ENCODE assay signal across 1 cellular context in the genomic region with DNA sequence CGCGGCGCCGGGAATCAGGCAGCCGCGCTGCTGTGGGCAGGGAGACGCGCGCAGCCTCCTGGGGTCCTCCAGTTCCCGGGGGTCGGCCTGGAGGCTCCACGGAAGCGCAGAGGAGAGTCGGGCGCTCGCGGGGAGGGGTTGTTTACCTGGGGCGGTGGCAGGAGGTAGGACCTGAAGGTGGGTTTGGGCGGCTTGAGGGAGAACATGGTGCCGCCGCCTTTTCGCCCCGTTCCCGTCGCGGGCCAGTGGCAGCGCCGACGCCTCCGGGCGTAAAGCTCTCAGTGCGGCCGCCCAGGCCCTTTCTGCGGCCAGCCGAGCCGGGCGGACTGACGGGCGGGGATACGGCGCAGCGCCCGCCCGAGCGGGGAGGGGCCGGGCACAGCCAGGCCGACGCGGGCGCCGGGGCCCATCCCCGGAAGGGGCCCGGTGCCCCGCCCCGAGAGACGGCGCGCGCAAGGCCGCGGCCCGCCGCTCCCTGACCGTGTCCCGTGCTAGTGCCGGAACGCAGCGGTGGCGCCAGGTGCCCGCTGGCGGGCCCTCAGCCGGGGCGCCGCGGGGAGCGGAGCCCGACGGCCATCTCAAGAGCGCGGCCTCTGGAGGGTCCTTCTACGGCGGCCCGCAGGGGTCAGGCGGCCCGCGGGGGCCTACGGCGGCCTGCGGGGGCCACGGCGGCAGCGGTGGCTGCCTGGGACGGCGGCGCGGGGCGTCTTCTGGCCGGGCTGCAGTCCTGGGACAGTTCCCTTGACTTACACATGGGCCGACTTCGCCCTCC.
TF ChIP-seq lines count a peak whose summit lies in the region.

A gene with protein sequence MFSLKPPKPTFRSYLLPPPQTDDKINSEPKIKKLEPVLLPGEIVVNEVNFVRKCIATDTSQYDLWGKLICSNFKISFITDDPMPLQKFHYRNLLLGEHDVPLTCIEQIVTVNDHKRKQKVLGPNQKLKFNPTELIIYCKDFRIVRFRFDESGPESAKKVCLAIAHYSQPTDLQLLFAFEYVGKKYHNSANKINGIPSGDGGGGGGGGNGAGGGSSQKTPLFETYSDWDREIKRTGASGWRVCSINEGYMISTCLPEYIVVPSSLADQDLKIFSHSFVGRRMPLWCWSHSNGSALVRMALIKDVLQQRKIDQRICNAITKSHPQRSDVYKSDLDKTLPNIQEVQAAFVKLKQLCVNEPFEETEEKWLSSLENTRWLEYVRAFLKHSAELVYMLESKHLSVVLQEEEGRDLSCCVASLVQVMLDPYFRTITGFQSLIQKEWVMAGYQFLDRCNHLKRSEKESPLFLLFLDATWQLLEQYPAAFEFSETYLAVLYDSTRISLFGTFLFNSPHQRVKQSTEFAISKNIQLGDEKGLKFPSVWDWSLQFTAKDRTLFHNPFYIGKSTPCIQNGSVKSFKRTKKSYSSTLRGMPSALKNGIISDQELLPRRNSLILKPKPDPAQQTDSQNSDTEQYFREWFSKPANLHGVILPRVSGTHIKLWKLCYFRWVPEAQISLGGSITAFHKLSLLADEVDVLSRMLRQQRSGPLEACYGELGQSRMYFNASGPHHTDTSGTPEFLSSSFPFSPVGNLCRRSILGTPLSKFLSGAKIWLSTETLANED (minus strand): TSS at position 328 of the 772 bp plus-strand sequence. CDS start 122 bp downstream, at position 206.

TF ChIP-seq in GM12878, 131 proteins besides CTCF, POLR2A, EP300 and RAD21 (continues in another document):
- TF ChIP-seq BACH1 (IDR thresholded peaks at IDR 0.05; ENCODE audit: borderline replicate concordance) (peak; percentile 91), TCF7 (IDR thresholded peaks at IDR 0.05; ENCODE audit: borderline replicate concordance) (no peak), POU2F2 (IDR thresholded peaks at IDR 0.05; ENCODE audit: borderline replicate concordance, low read depth, low read length) (0 out of 3 replicates have a peak, but pooled peaks have one; percentile 62), SUZ12 (IDR thresholded peaks at IDR 0.05; ENCODE audit: unreplicated experiment) (no peak), CHD2 (IDR thresholded peaks at IDR 0.05; ENCODE audit: borderline replicate concordance, low read depth, low read length) (0 out of 2 replicates have a peak, but pooled peaks have one; percentile 5), RUNX3 (IDR thresholded peaks at IDR 0.05; ENCODE audit: low read length) (peak; percentile 14; the same call in 1 of the 2 replicates), NBN (IDR thresholded peaks at IDR 0.05) (peak; percentile 4; the same call in 1 of the 2 replicates), NR2C1 (IDR thresholded peaks at IDR 0.05) (peak; percentile 72), IKZF1 (conservative IDR thresholded peaks at IDR 0.05) (peak; percentile 95), RFX5 (IDR thresholded peaks at IDR 0.05; ENCODE audit: low read depth, low read length) (no peak), HDAC6 (IDR thresholded peaks at IDR 0.05; ENCODE audit: unreplicated experiment) (peak; percentile 45), HDAC2 (IDR thresholded peaks at IDR 0.05) (no peak), ZSCAN29 (IDR thresholded peaks at IDR 0.05) (peak; percentile 60; the same call in 1 of the 2 replicates), SRF (IDR thresholded peaks at IDR 0.05; ENCODE audit: low read depth in 2 of 2, low read length in 2 of 2) (no peak), PAX5 (IDR thresholded peaks at IDR 0.05; ENCODE audit: borderline replicate concordance, low read depth, low read length) (peak; percentile 26; the same call in 1 of the 2 replicates), RELA (IDR thresholded peaks at IDR 0.05; ENCODE audit: borderline replicate concordance, partially characterized antibody) (peak; percentile 71), TBL1XR1 (IDR thresholded peaks at IDR 0.05; ENCODE audit: low read depth, low read length) (peak; percentile 71; the same call in 1 of the 2 replicates), CREB1 (IDR thresholded peaks at IDR 0.05; ENCODE audit: low read depth) (no peak), NRF1 (conservative IDR thresholded peaks at IDR 0.05; ENCODE audit: low read depth, low read length) (no peak), TAF1 (IDR thresholded peaks at IDR 0.05; ENCODE audit: borderline replicate concordance, low read depth, low read length) (peak; percentile 71; the same call in 1 of the 2 replicates), LARP7 (IDR thresholded peaks at IDR 0.05) (peak; percentile 91), DPF2 (IDR thresholded peaks at IDR 0.05) (peak; percentile 86), HCFC1 (IDR thresholded peaks at IDR 0.05; ENCODE audit: low read length) (peak; percentile 62), NR2F1 (conservative IDR thresholded peaks at IDR 0.05) (peak; percentile 94)
- TF ChIP-seq, protein P1, sequence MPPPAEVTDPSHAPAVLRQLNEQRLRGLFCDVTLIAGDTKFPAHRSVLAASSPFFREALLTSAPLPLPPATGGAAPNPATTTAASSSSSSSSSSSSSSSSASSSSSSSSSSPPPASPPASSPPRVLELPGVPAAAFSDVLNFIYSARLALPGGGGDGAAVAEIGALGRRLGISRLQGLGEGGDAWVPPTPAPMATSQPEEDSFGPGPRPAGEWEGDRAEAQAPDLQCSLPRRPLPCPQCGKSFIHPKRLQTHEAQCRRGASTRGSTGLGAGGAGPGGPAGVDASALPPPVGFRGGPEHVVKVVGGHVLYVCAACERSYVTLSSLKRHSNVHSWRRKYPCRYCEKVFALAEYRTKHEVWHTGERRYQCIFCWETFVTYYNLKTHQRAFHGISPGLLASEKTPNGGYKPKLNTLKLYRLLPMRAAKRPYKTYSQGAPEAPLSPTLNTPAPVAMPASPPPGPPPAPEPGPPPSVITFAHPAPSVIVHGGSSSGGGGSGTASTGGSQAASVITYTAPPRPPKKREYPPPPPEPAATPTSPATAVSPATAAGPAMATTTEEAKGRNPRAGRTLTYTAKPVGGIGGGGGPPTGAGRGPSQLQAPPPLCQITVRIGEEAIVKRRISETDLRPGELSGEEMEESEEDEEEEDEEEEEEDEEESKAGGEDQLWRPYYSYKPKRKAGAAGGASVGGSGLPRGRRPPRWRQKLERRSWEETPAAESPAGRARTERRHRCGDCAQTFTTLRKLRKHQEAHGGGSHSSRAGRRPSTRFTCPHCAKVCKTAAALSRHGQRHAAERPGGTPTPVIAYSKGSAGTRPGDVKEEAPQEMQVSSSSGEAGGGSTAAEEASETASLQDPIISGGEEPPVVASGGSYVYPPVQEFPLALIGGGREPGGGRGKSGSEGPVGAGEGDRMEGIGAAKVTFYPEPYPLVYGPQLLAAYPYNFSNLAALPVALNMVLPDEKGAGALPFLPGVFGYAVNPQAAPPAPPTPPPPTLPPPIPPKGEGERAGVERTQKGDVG (CRISPR knock-in tag; IDR thresholded peaks at IDR 0.05), result no peak
- TF ChIP-seq, protein P2, sequence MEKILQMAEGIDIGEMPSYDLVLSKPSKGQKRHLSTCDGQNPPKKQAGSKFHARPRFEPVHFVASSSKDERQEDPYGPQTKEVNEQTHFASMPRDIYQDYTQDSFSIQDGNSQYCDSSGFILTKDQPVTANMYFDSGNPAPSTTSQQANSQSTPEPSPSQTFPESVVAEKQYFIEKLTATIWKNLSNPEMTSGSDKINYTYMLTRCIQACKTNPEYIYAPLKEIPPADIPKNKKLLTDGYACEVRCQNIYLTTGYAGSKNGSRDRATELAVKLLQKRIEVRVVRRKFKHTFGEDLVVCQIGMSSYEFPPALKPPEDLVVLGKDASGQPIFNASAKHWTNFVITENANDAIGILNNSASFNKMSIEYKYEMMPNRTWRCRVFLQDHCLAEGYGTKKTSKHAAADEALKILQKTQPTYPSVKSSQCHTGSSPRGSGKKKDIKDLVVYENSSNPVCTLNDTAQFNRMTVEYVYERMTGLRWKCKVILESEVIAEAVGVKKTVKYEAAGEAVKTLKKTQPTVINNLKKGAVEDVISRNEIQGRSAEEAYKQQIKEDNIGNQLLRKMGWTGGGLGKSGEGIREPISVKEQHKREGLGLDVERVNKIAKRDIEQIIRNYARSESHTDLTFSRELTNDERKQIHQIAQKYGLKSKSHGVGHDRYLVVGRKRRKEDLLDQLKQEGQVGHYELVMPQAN (conservative IDR thresholded peaks at IDR 0.05), result peak; percentile 72; the same call in 1 of the 2 replicates
- TF ChIP-seq, protein P3, sequence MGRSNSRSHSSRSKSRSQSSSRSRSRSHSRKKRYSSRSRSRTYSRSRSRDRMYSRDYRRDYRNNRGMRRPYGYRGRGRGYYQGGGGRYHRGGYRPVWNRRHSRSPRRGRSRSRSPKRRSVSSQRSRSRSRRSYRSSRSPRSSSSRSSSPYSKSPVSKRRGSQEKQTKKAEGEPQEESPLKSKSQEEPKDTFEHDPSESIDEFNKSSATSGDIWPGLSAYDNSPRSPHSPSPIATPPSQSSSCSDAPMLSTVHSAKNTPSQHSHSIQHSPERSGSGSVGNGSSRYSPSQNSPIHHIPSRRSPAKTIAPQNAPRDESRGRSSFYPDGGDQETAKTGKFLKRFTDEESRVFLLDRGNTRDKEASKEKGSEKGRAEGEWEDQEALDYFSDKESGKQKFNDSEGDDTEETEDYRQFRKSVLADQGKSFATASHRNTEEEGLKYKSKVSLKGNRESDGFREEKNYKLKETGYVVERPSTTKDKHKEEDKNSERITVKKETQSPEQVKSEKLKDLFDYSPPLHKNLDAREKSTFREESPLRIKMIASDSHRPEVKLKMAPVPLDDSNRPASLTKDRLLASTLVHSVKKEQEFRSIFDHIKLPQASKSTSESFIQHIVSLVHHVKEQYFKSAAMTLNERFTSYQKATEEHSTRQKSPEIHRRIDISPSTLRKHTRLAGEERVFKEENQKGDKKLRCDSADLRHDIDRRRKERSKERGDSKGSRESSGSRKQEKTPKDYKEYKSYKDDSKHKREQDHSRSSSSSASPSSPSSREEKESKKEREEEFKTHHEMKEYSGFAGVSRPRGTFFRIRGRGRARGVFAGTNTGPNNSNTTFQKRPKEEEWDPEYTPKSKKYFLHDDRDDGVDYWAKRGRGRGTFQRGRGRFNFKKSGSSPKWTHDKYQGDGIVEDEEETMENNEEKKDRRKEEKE (IDR thresholded peaks at IDR 0.05), result 0 out of 2 replicates have a peak, but pooled peaks have one; percentile 28
- TF ChIP-seq, protein P4, sequence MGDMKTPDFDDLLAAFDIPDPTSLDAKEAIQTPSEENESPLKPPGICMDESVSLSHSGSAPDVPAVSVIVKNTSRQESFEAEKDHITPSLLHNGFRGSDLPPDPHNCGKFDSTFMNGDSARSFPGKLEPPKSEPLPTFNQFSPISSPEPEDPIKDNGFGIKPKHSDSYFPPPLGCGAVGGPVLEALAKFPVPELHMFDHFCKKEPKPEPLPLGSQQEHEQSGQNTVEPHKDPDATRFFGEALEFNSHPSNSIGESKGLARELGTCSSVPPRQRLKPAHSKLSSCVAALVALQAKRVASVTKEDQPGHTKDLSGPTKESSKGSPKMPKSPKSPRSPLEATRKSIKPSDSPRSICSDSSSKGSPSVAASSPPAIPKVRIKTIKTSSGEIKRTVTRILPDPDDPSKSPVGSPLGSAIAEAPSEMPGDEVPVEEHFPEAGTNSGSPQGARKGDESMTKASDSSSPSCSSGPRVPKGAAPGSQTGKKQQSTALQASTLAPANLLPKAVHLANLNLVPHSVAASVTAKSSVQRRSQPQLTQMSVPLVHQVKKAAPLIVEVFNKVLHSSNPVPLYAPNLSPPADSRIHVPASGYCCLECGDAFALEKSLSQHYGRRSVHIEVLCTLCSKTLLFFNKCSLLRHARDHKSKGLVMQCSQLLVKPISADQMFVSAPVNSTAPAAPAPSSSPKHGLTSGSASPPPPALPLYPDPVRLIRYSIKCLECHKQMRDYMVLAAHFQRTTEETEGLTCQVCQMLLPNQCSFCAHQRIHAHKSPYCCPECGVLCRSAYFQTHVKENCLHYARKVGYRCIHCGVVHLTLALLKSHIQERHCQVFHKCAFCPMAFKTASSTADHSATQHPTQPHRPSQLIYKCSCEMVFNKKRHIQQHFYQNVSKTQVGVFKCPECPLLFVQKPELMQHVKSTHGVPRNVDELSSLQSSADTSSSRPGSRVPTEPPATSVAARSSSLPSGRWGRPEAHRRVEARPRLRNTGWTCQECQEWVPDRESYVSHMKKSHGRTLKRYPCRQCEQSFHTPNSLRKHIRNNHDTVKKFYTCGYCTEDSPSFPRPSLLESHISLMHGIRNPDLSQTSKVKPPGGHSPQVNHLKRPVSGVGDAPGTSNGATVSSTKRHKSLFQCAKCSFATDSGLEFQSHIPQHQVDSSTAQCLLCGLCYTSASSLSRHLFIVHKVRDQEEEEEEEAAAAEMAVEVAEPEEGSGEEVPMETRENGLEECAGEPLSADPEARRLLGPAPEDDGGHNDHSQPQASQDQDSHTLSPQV (IDR thresholded peaks at IDR 0.05), result 0 out of 2 replicates have a peak, but pooled peaks have one; percentile 66
- TF ChIP-seq, protein P5, sequence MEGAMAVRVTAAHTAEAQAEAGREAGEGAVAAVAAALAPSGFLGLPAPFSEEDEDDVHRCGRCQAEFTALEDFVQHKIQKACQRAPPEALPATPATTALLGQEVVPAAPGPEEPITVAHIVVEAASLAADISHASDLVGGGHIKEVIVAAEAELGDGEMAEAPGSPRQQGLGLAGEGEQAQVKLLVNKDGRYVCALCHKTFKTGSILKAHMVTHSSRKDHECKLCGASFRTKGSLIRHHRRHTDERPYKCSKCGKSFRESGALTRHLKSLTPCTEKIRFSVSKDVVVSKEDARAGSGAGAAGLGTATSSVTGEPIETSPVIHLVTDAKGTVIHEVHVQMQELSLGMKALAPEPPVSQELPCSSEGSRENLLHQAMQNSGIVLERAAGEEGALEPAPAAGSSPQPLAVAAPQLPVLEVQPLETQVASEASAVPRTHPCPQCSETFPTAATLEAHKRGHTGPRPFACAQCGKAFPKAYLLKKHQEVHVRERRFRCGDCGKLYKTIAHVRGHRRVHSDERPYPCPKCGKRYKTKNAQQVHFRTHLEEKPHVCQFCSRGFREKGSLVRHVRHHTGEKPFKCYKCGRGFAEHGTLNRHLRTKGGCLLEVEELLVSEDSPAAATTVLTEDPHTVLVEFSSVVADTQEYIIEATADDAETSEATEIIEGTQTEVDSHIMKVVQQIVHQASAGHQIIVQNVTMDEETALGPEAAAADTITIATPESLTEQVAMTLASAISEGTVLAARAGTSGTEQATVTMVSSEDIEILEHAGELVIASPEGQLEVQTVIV (IDR thresholded peaks at IDR 0.05; ENCODE audit: borderline replicate concordance, partially characterized antibody), result no peak
